In the genomic region with DNA sequence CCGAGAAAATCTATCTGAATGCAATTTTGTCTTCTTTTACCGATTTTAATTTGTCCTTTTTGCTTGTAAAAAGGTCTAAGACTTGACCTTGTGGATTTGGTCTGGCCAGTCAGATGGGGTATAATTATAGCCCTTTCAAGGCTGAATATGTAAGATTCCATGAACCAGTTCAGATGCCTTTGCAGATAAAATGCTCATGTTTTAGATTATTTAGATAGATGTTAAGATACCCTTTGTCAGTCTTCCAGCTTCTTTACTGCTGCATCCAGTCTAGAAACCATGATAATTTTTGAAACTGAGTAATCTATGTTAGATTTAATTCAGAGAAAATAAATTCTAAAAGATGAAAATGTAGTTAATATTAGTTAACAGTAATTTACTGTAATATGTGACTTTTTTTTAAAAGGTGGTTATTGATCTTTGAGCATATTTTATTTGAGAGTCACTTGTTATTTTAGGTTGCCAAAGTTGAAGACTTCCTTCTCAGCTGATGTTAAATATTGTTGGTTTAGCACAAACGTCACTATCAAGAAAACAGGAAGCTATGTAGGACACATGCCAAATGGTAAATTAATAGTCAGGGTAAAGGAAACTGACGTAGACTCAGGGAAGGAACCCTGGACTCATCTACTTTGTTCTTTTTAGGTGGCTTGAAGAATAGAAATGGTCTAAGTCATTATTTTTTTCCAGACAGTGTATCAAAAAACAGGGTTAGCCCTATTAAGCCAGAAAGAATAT, we compare ENCODE assay signal across 9 cellular contexts. TPM values are rescaled to one million over a fixed set of nuclear protein-coding genes. Genes with fewer than 3 reads are reported as not detected.
DNase-seq lines count a peak whose midpoint lies in the region; ATAC-seq and TF ChIP-seq lines count a peak whose summit lies in the region.
"Had no signal": no experiment of that assay in that cellular context is flagged by ENCODE, and none has a peak within 500 bp of the region (broad histone marks: within the 10 kb centered on the region; RNA-seq: fewer than 3 reads in every experiment).

No MANE protein-coding gene starts in this region.

- peak overlapping the region; percentile 86 for H3K27ac Mint-ChIP-seq in Calu3 (ENCODE audit: unreplicated experiment)

- H3K27ac ChIP-seq in Panc1 (ENCODE audit: low read length): no peak overlapping the region
- H3K27ac ChIP-seq in colonic mucosa: no peak overlapping the region

- POLR2A ChIA-PET in Panc1 (lab: Charles Lee): no interaction called here

- H3K36me3 Mint-ChIP-seq in Calu3 (ENCODE audit: insufficient read depth, unreplicated experiment): peaks cover 11% of the 10 kb centered on the region

- CTCF ChIA-PET in Calu3 (lab: Charles Lee): interaction anchor here (0.5 to 1.0 kb wide), 5 partner anchors 11 to 1472 kb away, joined by 3 to 5 read pairs (median 4); no protein-coding TSS in a partner anchor
- CTCF ChIA-PET in Panc1 (lab: Charles Lee): no interaction called here

- H3K4me3 Mint-ChIP-seq in Calu3 (ENCODE audit: low read depth, unreplicated experiment): peak overlapping the region; percentile 40

- H3K27me3 ChIP-seq in Panc1 (ENCODE audit: control insufficient read depth, insufficient read depth, low read length) (no peaks in the 10 kb centered on the region), colonic mucosa (no peaks in the 10 kb centered on the region)

- H3K4me1 ChIP-seq in Panc1 (ENCODE audit: control insufficient read depth, insufficient read depth, low read length) (no peaks in the 10 kb centered on the region), colonic mucosa (peaks cover 9% of the 10 kb centered on the region)

- TF ChIP-seq CTCF in Calu3 (IDR thresholded peaks at IDR 0.05; ENCODE audit: unreplicated experiment): no peak
- TF ChIP-seq CTCF in Panc1 (IDR thresholded peaks at IDR 0.05): no peak
- no peak for TF ChIP-seq CTCF in epithelial cell of proximal tubule (conservative IDR thresholded peaks at IDR 0.05; ENCODE audit: low read depth, low read length)
- TF ChIP-seq CTCF in omental fat pad (IDR thresholded peaks at IDR 0.05): no peak
- TF ChIP-seq CTCF in colonic mucosa (IDR thresholded peaks at IDR 0.05): no peak

- no peak for ATAC-seq in Panc1
- peak; percentile 35 for ATAC-seq in omental fat pad (ENCODE audit: low FRiP score)
- no peak for ATAC-seq in GM19463 (IDR thresholded peaks at IDR 0.05; ENCODE audit: unreplicated experiment)
- ATAC-seq in HG03469 (IDR thresholded peaks at IDR 0.05; ENCODE audit: unreplicated experiment): no peak
- no peak for ATAC-seq in GM18868 (IDR thresholded peaks at IDR 0.05; ENCODE audit: unreplicated experiment)

- intact Hi-C loops in Calu3 (cut with micrococcal nuclease; ENCODE audit: unreplicated experiment) (loop anchor here (5.0 to 10.0 kb wide), 2 partner anchors 126 to 168 kb away; no protein-coding TSS in a partner anchor), Panc1 (cut with micrococcal nuclease; ENCODE audit: unreplicated experiment) (no loop called here), colonic mucosa (cut with DNase I) (no loop called here)

- DNase-seq in Calu3 (peak; percentile 14), Panc1 (ENCODE audit: low read depth, low spot score) (peak; percentile 45), epithelial cell of proximal tubule (ENCODE audit: low read depth) (peak; percentile 93), omental fat pad (ENCODE audit: low spot score) (no peak), colonic mucosa (no peak)
- DNase-seq: nucleus accumbens had no signal

- H3K27me3 Mint-ChIP-seq in Calu3 (ENCODE audit: unreplicated experiment): no peaks in the 10 kb centered on the region

- no peaks in the 10 kb centered on the region for H3K9me3 ChIP-seq in Panc1 (ENCODE audit: control insufficient read depth, insufficient read depth, low read depth, low read length)
- H3K9me3 ChIP-seq in colonic mucosa: no peaks in the 10 kb centered on the region

- in situ Hi-C loops in Panc1 (cut with HindIII; ENCODE audit: low pct_unique_long_range_greater_than_20kb, low sequenced_read_pairs): no loop called here

- H3K4me1 Mint-ChIP-seq in Calu3 (ENCODE audit: low read depth, unreplicated experiment): peaks cover 9% of the 10 kb centered on the region

- no peaks in the 10 kb centered on the region for H3K9me3 Mint-ChIP-seq in Calu3 (ENCODE audit: low read depth, unreplicated experiment)

- H3K4me3 ChIP-seq in Panc1 (ENCODE audit: low read depth in 2 of 2, low read length in 2 of 2): no peak overlapping the region
- H3K4me3 ChIP-seq in epithelial cell of proximal tubule (ENCODE audit: low read depth, low read length): no peak overlapping the region
- H3K4me3 ChIP-seq in colonic mucosa: no peak overlapping the region

- BruUV-seq in Calu3 (replicated peaks; lab: Mats Ljungman, UMichigan) (no TSS peak), Panc1 (replicated peaks; lab: Mats Ljungman, UMichigan) (no TSS peak)

- no peak overlapping the region for H3K9ac ChIP-seq in colonic mucosa (ENCODE audit: low read depth in 2 of 2, low read length in 2 of 2)

- H3K36me3 ChIP-seq in Panc1 (ENCODE audit: control insufficient read depth, insufficient read depth, low read length) (no peaks in the 10 kb centered on the region), colonic mucosa (no peaks in the 10 kb centered on the region)

RNA-seq across cellular contexts. Expression of gene BABAM2, which starts 29.8 kb away (rescaled TPM):
- total RNA-seq in Calu3 (2022) (43.5 and 59.3 TPM in 2 replicates), Panc1 (2021; ENCODE audit: unreplicated experiment) (31.2 TPM), epithelial cell of proximal tubule (23.6 and 24.6 TPM in 2 replicates), omental fat pad (10 to 100 TPM; 29.2 to 41.0 (median 36.5) TPM), colonic mucosa (10 to 100 TPM; 32.2 to 33.5 TPM)
- 25.5 TPM for polyA plus RNA-seq in Panc1 (2012; ENCODE audit: insufficient read length)

RNA-seq across cellular contexts. Expression of gene RBKS, which starts 30.1 kb away (rescaled TPM):
- 2.3 and 3.3 TPM in 2 replicates for total RNA-seq in Calu3 (2022)
- 2.2 TPM for total RNA-seq in Panc1 (2021; ENCODE audit: unreplicated experiment)
- polyA plus RNA-seq in Panc1 (2012; ENCODE audit: insufficient read length): 4.5 TPM
- 2.7 and 6.2 TPM in 2 replicates for total RNA-seq in epithelial cell of proximal tubule
- total RNA-seq in omental fat pad: 10 to 100 TPM in 1 of 4 donors, 1 to 10 TPM in 3; 2.1 to 12.3 (median 4.8) TPM
- 1 to 10 TPM; 5.5 to 8.9 TPM for total RNA-seq in colonic mucosa

Comparison
In these comparisons a context has a peak if more than half of its experiments do, and no peak if none do; other contexts are left out.
1. DNase-seq: peak in Calu3 (single experiment), Panc1 (single experiment) and epithelial cell of proximal tubule (single experiment); none in omental fat pad (single experiment) and colonic mucosa (single experiment).